1 cellular context compared by ENCODE assay signal in the genomic region with DNA sequence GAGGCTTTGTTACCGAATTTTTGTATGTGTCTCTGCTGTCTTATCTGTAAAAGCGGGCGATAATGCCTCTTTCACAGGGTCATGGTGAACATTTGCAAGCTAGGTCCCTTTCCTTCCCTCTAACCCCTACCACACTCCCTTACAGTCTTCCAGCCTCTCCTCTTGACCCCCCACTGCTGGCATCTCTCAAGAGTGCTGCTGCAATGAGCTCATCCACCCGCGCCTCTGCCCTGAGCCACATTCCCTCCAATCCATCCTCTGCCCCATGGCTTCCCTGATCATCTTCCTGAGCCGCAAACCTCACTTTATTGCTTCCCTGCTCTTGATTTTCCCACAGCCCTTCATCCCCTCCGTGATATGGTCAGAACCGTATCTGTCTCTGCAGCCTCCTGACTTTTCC.
TF ChIP-seq lines count a peak whose summit lies in the region.

No MANE protein-coding gene starts in this region.

TF ChIP-seq in HEK293, 187 proteins besides CTCF, POLR2A, EP300 and RAD21 (continued from another document):
- TF ChIP-seq, protein P1, sequence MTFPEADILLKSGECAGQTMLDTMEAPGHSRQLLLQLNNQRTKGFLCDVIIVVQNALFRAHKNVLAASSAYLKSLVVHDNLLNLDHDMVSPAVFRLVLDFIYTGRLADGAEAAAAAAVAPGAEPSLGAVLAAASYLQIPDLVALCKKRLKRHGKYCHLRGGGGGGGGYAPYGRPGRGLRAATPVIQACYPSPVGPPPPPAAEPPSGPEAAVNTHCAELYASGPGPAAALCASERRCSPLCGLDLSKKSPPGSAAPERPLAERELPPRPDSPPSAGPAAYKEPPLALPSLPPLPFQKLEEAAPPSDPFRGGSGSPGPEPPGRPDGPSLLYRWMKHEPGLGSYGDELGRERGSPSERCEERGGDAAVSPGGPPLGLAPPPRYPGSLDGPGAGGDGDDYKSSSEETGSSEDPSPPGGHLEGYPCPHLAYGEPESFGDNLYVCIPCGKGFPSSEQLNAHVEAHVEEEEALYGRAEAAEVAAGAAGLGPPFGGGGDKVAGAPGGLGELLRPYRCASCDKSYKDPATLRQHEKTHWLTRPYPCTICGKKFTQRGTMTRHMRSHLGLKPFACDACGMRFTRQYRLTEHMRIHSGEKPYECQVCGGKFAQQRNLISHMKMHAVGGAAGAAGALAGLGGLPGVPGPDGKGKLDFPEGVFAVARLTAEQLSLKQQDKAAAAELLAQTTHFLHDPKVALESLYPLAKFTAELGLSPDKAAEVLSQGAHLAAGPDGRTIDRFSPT (tag by site-specific recombination; IDR thresholded peaks at IDR 0.05), result no peak
- TF ChIP-seq, protein P2, sequence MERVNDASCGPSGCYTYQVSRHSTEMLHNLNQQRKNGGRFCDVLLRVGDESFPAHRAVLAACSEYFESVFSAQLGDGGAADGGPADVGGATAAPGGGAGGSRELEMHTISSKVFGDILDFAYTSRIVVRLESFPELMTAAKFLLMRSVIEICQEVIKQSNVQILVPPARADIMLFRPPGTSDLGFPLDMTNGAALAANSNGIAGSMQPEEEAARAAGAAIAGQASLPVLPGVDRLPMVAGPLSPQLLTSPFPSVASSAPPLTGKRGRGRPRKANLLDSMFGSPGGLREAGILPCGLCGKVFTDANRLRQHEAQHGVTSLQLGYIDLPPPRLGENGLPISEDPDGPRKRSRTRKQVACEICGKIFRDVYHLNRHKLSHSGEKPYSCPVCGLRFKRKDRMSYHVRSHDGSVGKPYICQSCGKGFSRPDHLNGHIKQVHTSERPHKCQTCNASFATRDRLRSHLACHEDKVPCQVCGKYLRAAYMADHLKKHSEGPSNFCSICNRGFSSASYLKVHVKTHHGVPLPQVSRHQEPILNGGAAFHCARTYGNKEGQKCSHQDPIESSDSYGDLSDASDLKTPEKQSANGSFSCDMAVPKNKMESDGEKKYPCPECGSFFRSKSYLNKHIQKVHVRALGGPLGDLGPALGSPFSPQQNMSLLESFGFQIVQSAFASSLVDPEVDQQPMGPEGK (tag by site-specific recombination; IDR thresholded peaks at IDR 0.05), result no peak
- TF ChIP-seq, protein P3, sequence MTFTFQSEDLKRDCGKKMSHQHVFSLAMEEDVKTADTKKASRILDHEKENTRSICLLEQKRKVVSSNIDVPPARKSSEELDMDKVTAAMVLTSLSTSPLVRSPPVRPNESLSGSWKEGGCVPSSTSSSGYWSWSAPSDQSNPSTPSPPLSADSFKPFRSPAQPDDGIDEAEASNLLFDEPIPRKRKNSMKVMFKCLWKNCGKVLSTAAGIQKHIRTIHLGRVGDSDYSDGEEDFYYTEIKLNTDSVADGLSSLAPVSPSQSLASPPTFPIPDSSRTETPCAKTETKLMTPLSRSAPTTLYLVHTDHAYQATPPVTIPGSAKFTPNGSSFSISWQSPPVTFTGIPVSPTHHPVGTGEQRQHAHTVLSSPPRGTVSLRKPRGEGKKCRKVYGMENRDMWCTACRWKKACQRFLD (tag by site-specific recombination; IDR thresholded peaks at IDR 0.05), result no peak
- TF ChIP-seq YY2 (tag by site-specific recombination; IDR thresholded peaks at IDR 0.05) (no peak), GLIS1 (tag by site-specific recombination; IDR thresholded peaks at IDR 0.05) (peak; percentile 67), SALL2 (tag by site-specific recombination; IDR thresholded peaks at IDR 0.05; ENCODE audit: borderline replicate concordance) (no peak), ZIC2 (tag by site-specific recombination; IDR thresholded peaks at IDR 0.05) (peak; percentile 39; the same call in 1 of the 2 replicates), ZBTB48 (tag by site-specific recombination; IDR thresholded peaks at IDR 0.05) (peak; percentile 64; the same call in 1 of the 2 replicates), ZNF629 (tag by site-specific recombination; IDR thresholded peaks at IDR 0.05) (no peak), ZFHX2 (tag by site-specific recombination; conservative IDR thresholded peaks at IDR 0.05) (peak; percentile 19; the same call in 1 of the 2 replicates)
- TF ChIP-seq, protein P4, sequence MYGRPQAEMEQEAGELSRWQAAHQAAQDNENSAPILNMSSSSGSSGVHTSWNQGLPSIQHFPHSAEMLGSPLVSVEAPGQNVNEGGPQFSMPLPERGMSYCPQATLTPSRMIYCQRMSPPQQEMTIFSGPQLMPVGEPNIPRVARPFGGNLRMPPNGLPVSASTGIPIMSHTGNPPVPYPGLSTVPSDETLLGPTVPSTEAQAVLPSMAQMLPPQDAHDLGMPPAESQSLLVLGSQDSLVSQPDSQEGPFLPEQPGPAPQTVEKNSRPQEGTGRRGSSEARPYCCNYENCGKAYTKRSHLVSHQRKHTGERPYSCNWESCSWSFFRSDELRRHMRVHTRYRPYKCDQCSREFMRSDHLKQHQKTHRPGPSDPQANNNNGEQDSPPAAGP (tag by site-specific recombination; IDR thresholded peaks at IDR 0.05), result 0 out of 2 replicates have a peak, but pooled peaks have one; percentile 27
- TF ChIP-seq, protein P5, sequence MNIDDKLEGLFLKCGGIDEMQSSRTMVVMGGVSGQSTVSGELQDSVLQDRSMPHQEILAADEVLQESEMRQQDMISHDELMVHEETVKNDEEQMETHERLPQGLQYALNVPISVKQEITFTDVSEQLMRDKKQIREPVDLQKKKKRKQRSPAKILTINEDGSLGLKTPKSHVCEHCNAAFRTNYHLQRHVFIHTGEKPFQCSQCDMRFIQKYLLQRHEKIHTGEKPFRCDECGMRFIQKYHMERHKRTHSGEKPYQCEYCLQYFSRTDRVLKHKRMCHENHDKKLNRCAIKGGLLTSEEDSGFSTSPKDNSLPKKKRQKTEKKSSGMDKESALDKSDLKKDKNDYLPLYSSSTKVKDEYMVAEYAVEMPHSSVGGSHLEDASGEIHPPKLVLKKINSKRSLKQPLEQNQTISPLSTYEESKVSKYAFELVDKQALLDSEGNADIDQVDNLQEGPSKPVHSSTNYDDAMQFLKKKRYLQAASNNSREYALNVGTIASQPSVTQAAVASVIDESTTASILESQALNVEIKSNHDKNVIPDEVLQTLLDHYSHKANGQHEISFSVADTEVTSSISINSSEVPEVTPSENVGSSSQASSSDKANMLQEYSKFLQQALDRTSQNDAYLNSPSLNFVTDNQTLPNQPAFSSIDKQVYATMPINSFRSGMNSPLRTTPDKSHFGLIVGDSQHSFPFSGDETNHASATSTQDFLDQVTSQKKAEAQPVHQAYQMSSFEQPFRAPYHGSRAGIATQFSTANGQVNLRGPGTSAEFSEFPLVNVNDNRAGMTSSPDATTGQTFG (tag by site-specific recombination; IDR thresholded peaks at IDR 0.05; ENCODE audit: borderline replicate concordance), result no peak
- TF ChIP-seq, protein P6, sequence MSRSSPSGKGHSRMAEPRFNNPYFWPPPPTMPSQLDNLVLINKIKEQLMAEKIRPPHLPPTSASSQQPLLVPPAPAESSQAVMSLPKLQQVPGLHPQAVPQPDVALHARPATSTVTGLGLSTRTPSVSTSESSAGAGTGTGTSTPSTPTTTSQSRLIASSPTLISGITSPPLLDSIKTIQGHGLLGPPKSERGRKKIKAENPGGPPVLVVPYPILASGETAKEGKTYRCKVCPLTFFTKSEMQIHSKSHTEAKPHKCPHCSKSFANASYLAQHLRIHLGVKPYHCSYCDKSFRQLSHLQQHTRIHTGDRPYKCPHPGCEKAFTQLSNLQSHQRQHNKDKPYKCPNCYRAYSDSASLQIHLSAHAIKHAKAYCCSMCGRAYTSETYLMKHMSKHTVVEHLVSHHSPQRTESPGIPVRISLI (tag by site-specific recombination; IDR thresholded peaks at IDR 0.05), result no peak
- TF ChIP-seq, protein P7, sequence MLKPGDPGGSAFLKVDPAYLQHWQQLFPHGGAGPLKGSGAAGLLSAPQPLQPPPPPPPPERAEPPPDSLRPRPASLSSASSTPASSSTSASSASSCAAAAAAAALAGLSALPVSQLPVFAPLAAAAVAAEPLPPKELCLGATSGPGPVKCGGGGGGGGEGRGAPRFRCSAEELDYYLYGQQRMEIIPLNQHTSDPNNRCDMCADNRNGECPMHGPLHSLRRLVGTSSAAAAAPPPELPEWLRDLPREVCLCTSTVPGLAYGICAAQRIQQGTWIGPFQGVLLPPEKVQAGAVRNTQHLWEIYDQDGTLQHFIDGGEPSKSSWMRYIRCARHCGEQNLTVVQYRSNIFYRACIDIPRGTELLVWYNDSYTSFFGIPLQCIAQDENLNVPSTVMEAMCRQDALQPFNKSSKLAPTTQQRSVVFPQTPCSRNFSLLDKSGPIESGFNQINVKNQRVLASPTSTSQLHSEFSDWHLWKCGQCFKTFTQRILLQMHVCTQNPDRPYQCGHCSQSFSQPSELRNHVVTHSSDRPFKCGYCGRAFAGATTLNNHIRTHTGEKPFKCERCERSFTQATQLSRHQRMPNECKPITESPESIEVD (tag by site-specific recombination; IDR thresholded peaks at IDR 0.05), result no peak
